Comparison of ENCODE assay signal across 18 cellular contexts in genomic region chr10:128468462-128468861, GRCh38.
"Had no signal": no experiment of that assay in that cellular context is flagged by ENCODE, and none has a peak within 500 bp of the region (broad histone marks: within the 10 kb centered on the region; RNA-seq: fewer than 3 reads in every experiment).

No MANE protein-coding gene starts in this region.

- DNase-seq: effector memory CD8-positive, alpha-beta T cell; gastrocnemius medialis; islet precursor cell; left lung; lower lobe of right lung; midbrain; nephron progenitor cell; sigmoid colon; stimulated activated CD4-positive, alpha-beta T cell treated with anti-CD3 and anti-CD28 coated beads, Interleukin-2, amount 100 ng/mL, for 24 hours; stimulated activated CD4-positive, alpha-beta T cell treated with anti-CD3 and anti-CD28 coated beads, Interleukin-4, amount 100 ng/mL, for 4 hours; stimulated activated naive B cell treated with anti-CD40 and anti-IgM and Interleukin-4, amounts not matched to agents 10 μg/mL and 1 μg/mL and 100 μg/mL, for 72 hours; stimulated activated naive CD8-positive, alpha-beta T cell treated with anti-CD3 and anti-CD28 coated beads, Interleukin-15, amount 100 ng/mL, for 72 hours; testis; transverse colon had no signal

- H3K27ac ChIP-seq: epithelial cell of prostate, esophagus muscularis mucosa, gastrocnemius medialis, left lung, lower lobe of right lung, neutrophil, sigmoid colon, skin epidermis, testis, transverse colon had no signal

- H3K4me3 ChIP-seq: esophagus muscularis mucosa, gastrocnemius medialis, left lung, lower lobe of right lung, sigmoid colon, skin epidermis, testis, transverse colon had no signal

- H3K9me3 ChIP-seq: gastrocnemius medialis, left lung, lower lobe of right lung, sigmoid colon, testis had no signal

- H3K4me1 ChIP-seq: esophagus muscularis mucosa, gastrocnemius medialis, left lung, lower lobe of right lung, sigmoid colon, testis, transverse colon had no signal

- ATAC-seq: effector memory CD8-positive, alpha-beta T cell; gastrocnemius medialis; left lung; lower lobe of right lung; stimulated activated naive B cell treated with anti-CD40 and anti-IgM and Interleukin-4, amounts not matched to agents 10 μg/mL and 1 μg/mL and 100 μg/mL, for 72 hours; stimulated activated naive CD8-positive, alpha-beta T cell treated with anti-CD3 and anti-CD28 coated beads, Interleukin-15, amount 100 ng/mL, for 72 hours had no signal

- H3K27me3 ChIP-seq: neutrophil, testis, transverse colon had no signal

- H3K36me3 ChIP-seq: esophagus muscularis mucosa, gastrocnemius medialis, left lung, lower lobe of right lung, neutrophil, sigmoid colon, transverse colon had no signal
